24 cellular contexts compared by ENCODE assay signal in genomic region chr20:32215147-32215546, GRCh38.
"Had no signal": no experiment of that assay in that cellular context is flagged by ENCODE, and none has a peak within 500 bp of the region (broad histone marks: within the 10 kb centered on the region; RNA-seq: fewer than 3 reads in every experiment).

No MANE protein-coding gene starts in this region.

- H3K9me3 ChIP-seq: MG63, SJCRH30 had no signal

- DNase-seq: Karpas-422, KG1, MG63, NCI-H1092, NCI-H1105 treated with DMSO at 0.1 percent for 48 hours, NCI-H1417 treated with DMSO at 0.1 percent for 48 hours, NCI-H146, NCI-H1694 treated with DMSO at 0.1 percent for 48 hours, NCI-H1930, NCI-H2081, NCI-H2107, NCI-H226, NCI-H446, NCI-H510A, NCI-H524 treated with DMSO at 0.1 percent for 48 hours, NCI-H69, NCI-H774, RPMI8226, SHP77 treated with DMSO at 0.1 percent for 48 hours, SJCRH30 had no signal

- H3K27me3 ChIP-seq: MG63, SJCRH30 had no signal

- H3K27ac ChIP-seq: HL-60, SJCRH30 had no signal

- FAIRE-seq: HTR-8/SVneo, RCC 7860 had no signal

- ATAC-seq: SK-N-SH treated with all-trans-retinoic acid at 6 μM for 48 hours had no signal

- H3K4me3 ChIP-seq: MG63, SJCRH30 had no signal
